Comparison of ENCODE assay signal across 1 cellular context in genomic region chr18:62420513-62421209, GRCh38.
TF ChIP-seq lines count a peak whose summit lies in the region.

No MANE protein-coding gene starts in this region.

TF ChIP-seq in HEK293, 187 proteins besides CTCF, POLR2A, EP300 and RAD21 (continued from another document and continues in another):
- TF ChIP-seq PRDM10 (tag by site-specific recombination; IDR thresholded peaks at IDR 0.05) (peak; percentile 58; the same call in 1 of the 2 replicates), ZNF211 (tag by site-specific recombination; IDR thresholded peaks at IDR 0.05; ENCODE audit: low read depth) (no peak), KLF17 (tag by site-specific recombination; IDR thresholded peaks at IDR 0.05) (no peak), TSHZ1 (tag by site-specific recombination; IDR thresholded peaks at IDR 0.05; ENCODE audit: borderline replicate concordance) (no peak), SP3 (tag by site-specific recombination; IDR thresholded peaks at IDR 0.05) (0 out of 2 replicates have a peak, but pooled peaks have one; percentile 29), ZNF747 (tag by site-specific recombination; IDR thresholded peaks at IDR 0.05) (no peak), ZNF830 (tag by site-specific recombination; IDR thresholded peaks at IDR 0.05; ENCODE audit: low read depth) (no peak), ZSCAN4 (tag by site-specific recombination; IDR thresholded peaks at IDR 0.05) (no peak), ZSCAN23 (tag by site-specific recombination; IDR thresholded peaks at IDR 0.05) (no peak), REPIN1 (tag by site-specific recombination; IDR thresholded peaks at IDR 0.05; ENCODE audit: low read depth) (no peak), ZNF274 (IDR thresholded peaks at IDR 0.05; ENCODE audit: low read length) (no peak), ZNF274 (tag by site-specific recombination; IDR thresholded peaks at IDR 0.05; ENCODE audit: borderline replicate concordance) (no peak), ZNF660 (tag by site-specific recombination; IDR thresholded peaks at IDR 0.05) (peak; percentile 7; the same call in 1 of the 2 replicates), ZNF791 (tag by site-specific recombination; IDR thresholded peaks at IDR 0.05) (no peak), ZBTB44 (tag by site-specific recombination; IDR thresholded peaks at IDR 0.05) (no peak), SETDB1 (IDR thresholded peaks at IDR 0.05; ENCODE audit: insufficient read length, low read length) (no peak), ZNF184 (tag by site-specific recombination; IDR thresholded peaks at IDR 0.05) (no peak), INSM2 (tag by site-specific recombination; IDR thresholded peaks at IDR 0.05) (no peak), REST (tag by site-specific recombination; IDR thresholded peaks at IDR 0.05) (no peak), GLI2 (tag by site-specific recombination; IDR thresholded peaks at IDR 0.05; ENCODE audit: borderline replicate concordance, low read depth) (no peak), ZNF692 (tag by site-specific recombination; IDR thresholded peaks at IDR 0.05) (peak; percentile 77), ZNF10 (tag by site-specific recombination; IDR thresholded peaks at IDR 0.05) (no peak), ZEB2 (tag by site-specific recombination; IDR thresholded peaks at IDR 0.05) (no peak), ZNF677 (tag by site-specific recombination; IDR thresholded peaks at IDR 0.05) (no peak), ZBTB17 (tag by site-specific recombination; IDR thresholded peaks at IDR 0.05) (peak; percentile 86), ZNF335 (tag by site-specific recombination; conservative IDR thresholded peaks at IDR 0.05) (peak; percentile 80), ZNF645 (tag by site-specific recombination; IDR thresholded peaks at IDR 0.05) (no peak), SCRT1 (tag by site-specific recombination; IDR thresholded peaks at IDR 0.05; ENCODE audit: borderline replicate concordance) (no peak), FEZF1 (tag by site-specific recombination; IDR thresholded peaks at IDR 0.05) (no peak), MYNN (tag by site-specific recombination; IDR thresholded peaks at IDR 0.05; ENCODE audit: borderline replicate concordance) (no peak), ZNF26 (tag by site-specific recombination; IDR thresholded peaks at IDR 0.05) (no peak), HIC1 (tag by site-specific recombination; IDR thresholded peaks at IDR 0.05) (no peak)
